In the genomic region with DNA sequence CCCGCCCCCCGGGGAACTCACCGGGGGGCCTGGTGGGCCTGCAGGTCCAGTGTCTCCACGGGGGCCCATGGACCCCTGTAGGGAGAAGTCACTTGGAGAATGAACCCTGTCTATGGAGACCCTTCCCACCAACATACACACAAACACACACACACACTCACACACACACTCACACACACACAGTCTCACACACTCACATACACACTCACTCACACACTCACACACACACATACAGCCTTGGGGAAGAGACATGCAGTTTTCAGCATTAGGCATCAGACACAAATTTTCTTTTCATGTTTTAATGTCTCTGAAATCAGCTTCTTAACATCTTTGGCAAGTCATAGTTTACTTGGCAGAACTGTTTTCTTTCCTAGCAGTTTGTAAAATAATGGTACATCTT, we compare ENCODE assay signal across 1 cellular context.
TF ChIP-seq lines count a peak whose summit lies in the region.

No MANE protein-coding gene starts in this region.

TF ChIP-seq in GM23338, 12 proteins besides CTCF, POLR2A, EP300 and RAD21 (continued from another document):
- TF ChIP-seq ZNF462 (CRISPR knock-in tag; IDR thresholded peaks at IDR 0.05) (no peak), NANOG (IDR thresholded peaks at IDR 0.05; ENCODE audit: borderline replicate concordance) (no peak), ETS1 (IDR thresholded peaks at IDR 0.05) (no peak)
